Comparison of ENCODE assay signal across 8 cellular contexts in genomic region chr12:1593232-1594044, GRCh38. TPM values are rescaled to one million over a fixed set of nuclear protein-coding genes. Genes with fewer than 3 reads are reported as not detected.
A peak's percentile ranks its signal among the peaks of the same experiment; 100 is the strongest.
DNase-seq lines count a peak whose midpoint lies in the region; ATAC-seq, FAIRE-seq and TF ChIP-seq lines count a peak whose summit lies in the region.

No MANE protein-coding gene starts in this region.

- DNase-seq in CD8-positive, alpha-beta memory T cell, result peak; percentile 40 to 77 (median 62)
- DNase-seq in HT1080 (ENCODE audit: low read depth) (peak; percentile 39), T-helper 9 cell (peak; percentile 45), MCF 10A (ENCODE audit: unreplicated experiment) (peak; percentile 42), kidney (peak; percentile 90), NCI-H128 (lab: John Stamatoyannopoulos, UW; ENCODE audit: unreplicated experiment) (no peak)
- DNase-seq in stimulated activated CD4-positive, alpha-beta T cell treated with anti-CD3 and anti-CD28 coated beads, Interleukin-15, amount 100 ng/mL, for 24 hours, result peak; percentile 63

- H3K4me3 Mint-ChIP-seq in CD8-positive, alpha-beta memory T cell, result peak overlapping the region; percentile 86 to 98 (median 95)
- H3K4me3 Mint-ChIP-seq in MCF 10A (ENCODE audit: unreplicated experiment), result peak overlapping the region; percentile 81

- ATAC-seq in GM21390 (IDR thresholded peaks at IDR 0.05; ENCODE audit: unreplicated experiment), result peak; percentile 33

- intact Hi-C loops in MCF 10A (cut with micrococcal nuclease), result loop anchor here (5.0 kb wide), 1 partner anchor 841 kb away; the partner anchor contains the start of gene WNK1
- intact Hi-C loops in kidney (cut with DNase I), result no loop called here

- CTCF ChIA-PET in CD8-positive, alpha-beta memory T cell (lab: Charles Lee), result interaction anchor here (0.9 to 4.9 kb wide), 8 partner anchors 9 to 475 kb away, joined by 3 to 36 read pairs (median 14); no protein-coding TSS in a partner anchor
- CTCF ChIA-PET in MCF 10A (lab: Yijun Ruan, JAX), result interaction anchor here (0.6 to 8.2 kb wide), 11 partner anchors 10 to 1024 kb away, joined by 3 to 66 read pairs (median 3); no protein-coding TSS in a partner anchor

- H3K9me3 ChIP-seq in CD8-positive, alpha-beta memory T cell (ENCODE audit: low read length), result no peaks in the 10 kb centered on the region
- no peaks in the 10 kb centered on the region for H3K9me3 ChIP-seq in kidney (ENCODE audit: control insufficient read depth in 1 of 2, low read length in 2 of 2)

- BruUV-seq in MCF 10A (replicated peaks; lab: Mats Ljungman, UMichigan), result no TSS peak

- peaks cover 56 to 61% (median 60%) of the 10 kb centered on the region in 3 donors for H3K4me1 Mint-ChIP-seq in CD8-positive, alpha-beta memory T cell
- H3K4me1 Mint-ChIP-seq in MCF 10A (ENCODE audit: insufficient read depth, unreplicated experiment), result peaks cover 41% of the 10 kb centered on the region

- POLR2A ChIA-PET in CD8-positive, alpha-beta memory T cell (lab: Charles Lee), result interaction anchor here (0.8 to 2.2 kb wide), 6 partner anchors 8 to 476 kb away, joined by 4 to 32 read pairs (median 5); no protein-coding TSS in a partner anchor
- POLR2A ChIA-PET in MCF 10A (lab: Yijun Ruan, JAX), result interaction anchor here (0.5 to 4.8 kb wide), 14 partner anchors 10 to 1022 kb away, joined by 3 to 59 read pairs (median 4); partner anchors contain the start of genes RAD52 and WNT5B

- FAIRE-seq in kidney (lab: Jason Lieb, UNC), result no peak

- H3K27me3 Mint-ChIP-seq in CD8-positive, alpha-beta memory T cell, result peaks cover 0 to 4% of the 10 kb centered on the region in 2 donors
- no peaks in the 10 kb centered on the region for H3K27me3 Mint-ChIP-seq in MCF 10A (ENCODE audit: insufficient read depth, unreplicated experiment)

- peak overlapping the region; percentile 78 for H3K27ac ChIP-seq in CD8-positive, alpha-beta memory T cell (ENCODE audit: low read depth, low read length)
- H3K27ac ChIP-seq in kidney (ENCODE audit: low read depth in 2 of 2, low read length in 2 of 2), result peak overlapping the region; percentile 79 to 86

- H3K36me3 ChIP-seq in CD8-positive, alpha-beta memory T cell (ENCODE audit: insufficient read depth, low read length), result no peaks in the 10 kb centered on the region
- no peaks in the 10 kb centered on the region for H3K36me3 ChIP-seq in kidney (ENCODE audit: control insufficient read depth in 1 of 2, insufficient read depth in 2 of 2, low read length in 2 of 2)

- no peaks in the 10 kb centered on the region for H3K27me3 ChIP-seq in CD8-positive, alpha-beta memory T cell (ENCODE audit: insufficient read depth, low read length, poor library complexity, severe bottlenecking)

- H3K4me3 ChIP-seq in CD8-positive, alpha-beta memory T cell (ENCODE audit: low read length), result peak overlapping the region; percentile 95
- H3K4me3 ChIP-seq in kidney (ENCODE audit: low read length in 2 of 2), result peak overlapping the region; percentile 70 to 72

- peak overlapping the region; percentile 71 to 78 for H3K9ac ChIP-seq in kidney (ENCODE audit: low read length in 2 of 2)

- TF ChIP-seq CTCF in MCF 10A (IDR thresholded peaks at IDR 0.05; ENCODE audit: unreplicated experiment), result no peak
- TF ChIP-seq CTCF in kidney (IDR thresholded peaks at IDR 0.05; ENCODE audit: borderline replicate concordance, extremely low read depth, insufficient read depth), result no peak

- peaks cover 0 to 39% (median 6%) of the 10 kb centered on the region in 3 donors for H3K36me3 Mint-ChIP-seq in CD8-positive, alpha-beta memory T cell
- H3K36me3 Mint-ChIP-seq in MCF 10A (ENCODE audit: insufficient read depth, unreplicated experiment), result peaks cover 4% of the 10 kb centered on the region

- H3K9me3 Mint-ChIP-seq in CD8-positive, alpha-beta memory T cell, result no peaks in the 10 kb centered on the region
- H3K9me3 Mint-ChIP-seq in MCF 10A (ENCODE audit: unreplicated experiment), result no peaks in the 10 kb centered on the region

- H3K27ac Mint-ChIP-seq in CD8-positive, alpha-beta memory T cell, result peak overlapping the region; percentile 6 to 95 (median 92)
- peak overlapping the region; percentile 91 for H3K27ac Mint-ChIP-seq in MCF 10A (ENCODE audit: low read depth, unreplicated experiment)

- peaks cover 39% of the 10 kb centered on the region for H3K4me1 ChIP-seq in CD8-positive, alpha-beta memory T cell (ENCODE audit: insufficient read depth, low read length)
- peaks cover 7 to 30% of the 10 kb centered on the region in 2 donors for H3K4me1 ChIP-seq in kidney (ENCODE audit: control insufficient read depth in 1 of 2, insufficient read depth in 1 of 2, low read depth in 1 of 2, low read length in 2 of 2)

RNA-seq across cellular contexts. Expression of gene FBXL14, which starts 0.9 kb away (rescaled TPM):
- total RNA-seq in CD8-positive, alpha-beta memory T cell, result 10 to 100 TPM; 20.5 to 22.1 TPM
- polyA plus RNA-seq in CD8-positive, alpha-beta memory T cell, result 30.4 TPM
- total RNA-seq in HT1080 (2014; rRNA removed; shearing (Covaris generic)), result 24.8 and 30.2 TPM in 2 replicates
- polyA plus RNA-seq in HT1080 (2015; cell fraction: cytosol; rRNA removed), result 13.8 and 14.1 TPM in 2 replicates
- polyA plus RNA-seq in HT1080 (2015; cell fraction: nucleus; rRNA removed), result 7.5 and 9.8 TPM in 2 replicates
- total RNA-seq in MCF 10A (2022), result 9.4 and 10.1 TPM in 2 replicates
- total RNA-seq in kidney, result 17.9 TPM
- polyA plus RNA-seq in kidney (ENCODE audit: insufficient read depth, low read depth, low replicate concordance), result 5.3 TPM

RNA-seq across cellular contexts. Expression of gene WNT5B, which starts 35.6 kb away (rescaled TPM):
- total RNA-seq in CD8-positive, alpha-beta memory T cell, result not detected
- polyA plus RNA-seq in CD8-positive, alpha-beta memory T cell, result not detected
- 29.2 and 31.4 TPM in 2 replicates for total RNA-seq in HT1080 (2014; rRNA removed; shearing (Covaris generic))
- polyA plus RNA-seq in HT1080 (2015; cell fraction: cytosol; rRNA removed), result 1.5 and 2.0 TPM in 2 replicates
- polyA plus RNA-seq in HT1080 (2015; cell fraction: nucleus; rRNA removed), result 1.9 and 2.2 TPM in 2 replicates
- total RNA-seq in MCF 10A (2022) (0.21 and 0.44 TPM in 2 replicates), kidney (4.8 TPM)
- polyA plus RNA-seq in kidney (ENCODE audit: insufficient read depth, low read depth, low replicate concordance), result 3.4 TPM
